ENCODE assay signal across 8 cellular contexts in the genomic region with DNA sequence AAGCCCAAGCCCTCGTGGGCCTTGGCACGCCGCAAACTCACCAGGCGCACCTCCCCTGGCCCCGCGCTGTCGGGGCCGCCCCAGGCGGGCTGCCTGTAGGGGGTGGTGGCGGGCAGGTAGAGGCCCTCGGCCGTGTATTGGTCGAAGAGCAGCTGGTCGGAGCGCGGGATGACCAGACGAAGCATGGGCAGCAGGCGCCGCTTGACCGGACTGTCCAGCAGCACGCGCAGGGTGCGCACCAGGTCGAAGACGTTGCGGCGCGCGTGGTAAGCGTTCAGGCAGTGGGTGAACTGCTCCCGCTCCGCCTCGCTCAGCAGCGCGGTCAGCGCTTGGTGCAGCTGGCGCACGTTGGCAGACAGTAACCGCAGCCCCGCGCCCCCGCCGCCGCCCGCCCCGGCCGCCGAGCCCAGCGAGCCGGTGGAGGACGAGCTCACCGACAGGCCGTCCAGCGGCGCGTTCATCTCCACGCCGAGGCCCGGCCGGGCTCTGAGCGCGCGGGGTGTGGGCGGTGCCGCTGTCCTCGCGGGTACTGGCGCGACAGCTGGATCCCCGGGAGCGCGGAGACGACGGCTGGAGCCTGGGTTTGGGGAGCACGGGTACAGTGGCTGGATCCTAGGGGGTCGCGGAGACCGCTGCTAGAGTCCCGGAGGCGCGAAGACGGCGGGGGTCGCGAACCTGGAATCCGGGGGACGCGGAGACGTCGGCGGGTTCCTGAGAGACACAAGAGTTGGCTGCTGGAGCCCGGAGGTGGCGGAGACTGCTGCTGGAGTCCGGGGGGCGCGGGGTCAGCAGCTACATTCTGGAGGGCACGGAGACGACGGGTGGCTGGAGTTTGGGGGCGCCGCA. TPM values are rescaled to one million over a fixed set of nuclear protein-coding genes. Genes with fewer than 3 reads are reported as not detected.
A peak's percentile ranks its signal among the peaks of the same experiment; 100 is the strongest.
DNase-seq lines count a peak whose midpoint lies in the region; ATAC-seq and TF ChIP-seq lines count a peak whose summit lies in the region.

No MANE protein-coding gene starts in this region.

- CTCF ChIA-PET in AG04450 (lab: Charles Lee) = interaction anchor here (0.7 to 3.9 kb wide), 5 partner anchors 9 to 148 kb away, joined by 3 to 14 read pairs (median 3); a partner anchor contains a TSS

- ATAC-seq in GM19328 (IDR thresholded peaks at IDR 0.05; ENCODE audit: unreplicated experiment) = no peak

- no peak for DNase-seq in AG04450 (ENCODE audit: low read depth, low spot score)
- DNase-seq in HCEC 1CT = peak; percentile 25
- peak; percentile 39 for DNase-seq in cerebellar cortex (ENCODE audit: low spot score)
- peak; percentile 52 for DNase-seq in kidney tubule cell (ENCODE audit: low spot score)
- DNase-seq in stimulated activated CD4-positive, alpha-beta T cell treated with anti-CD3 and anti-CD28 coated beads, Interleukin-15, amount 100 ng/mL, for 48 hours (ENCODE audit: low read depth in 2 of 2) = peak; percentile 5 to 26
- no peak for DNase-seq in NOMO-1 treated with DMSO at 0.1 percent for 48 hours (lab: John Stamatoyannopoulos, UW; ENCODE audit: unreplicated experiment)

- H3K4me3 ChIP-seq in AG04450 (ENCODE audit: low read depth, low read length) = peak overlapping the region; percentile 70

- peaks cover 31% of the 10 kb centered on the region for H3K27me3 ChIP-seq in AG04450 (ENCODE audit: control insufficient read depth, insufficient read depth, low read length)

- H3K27ac ChIP-seq in AG04450 (ENCODE audit: low read depth, low read length) = no peak overlapping the region
- H3K27ac ChIP-seq in VCaP = peak overlapping the region; percentile 38; the same call in 1 of the 2 replicates

- H3K9me3 ChIP-seq in AG04450 (ENCODE audit: control insufficient read depth, insufficient read depth, low read length) = no peaks in the 10 kb centered on the region; the same call in 1 of the 2 replicates

- POLR2A ChIA-PET in AG04450 (lab: Yijun Ruan, JAX) = interaction anchor here (0.6 to 5.1 kb wide), 3 partner anchors 76 to 994 kb away, joined by 3 to 36 read pairs (median 3); a partner anchor contains a TSS

- TF ChIP-seq CTCF in AG04450 (IDR thresholded peaks at IDR 0.05; ENCODE audit: low read depth, low read length) (peak; percentile 34), VCaP (conservative IDR thresholded peaks at IDR 0.05) (peak; percentile 33)

RNA-seq across cellular contexts. Expression of a gene that starts 0.7 kb away (rescaled TPM):
- 1.1 and 1.2 TPM in 2 replicates for polyA plus RNA-seq in AG04450 (2011; rRNA removed)
- polyA minus RNA-seq in AG04450 (2011; rRNA and poly(A)+ RNA removed) = 0.92 and 1.4 TPM in 2 replicates

Comparison
In these comparisons a context has a peak if more than half of its experiments do, and no peak if none do; other contexts are left out.
1. DNase-seq: peak in HCEC 1CT (single experiment), cerebellar cortex (single experiment), kidney tubule cell (single experiment) and stimulated activated CD4-positive, alpha-beta T cell treated with anti-CD3 and anti-CD28 coated beads, Interleukin-15, amount 100 ng/mL, for 48 hours (2 of 2); none in AG04450 (single experiment) and NOMO-1 treated with DMSO at 0.1 percent for 48 hours (single experiment).